In the genomic region with DNA sequence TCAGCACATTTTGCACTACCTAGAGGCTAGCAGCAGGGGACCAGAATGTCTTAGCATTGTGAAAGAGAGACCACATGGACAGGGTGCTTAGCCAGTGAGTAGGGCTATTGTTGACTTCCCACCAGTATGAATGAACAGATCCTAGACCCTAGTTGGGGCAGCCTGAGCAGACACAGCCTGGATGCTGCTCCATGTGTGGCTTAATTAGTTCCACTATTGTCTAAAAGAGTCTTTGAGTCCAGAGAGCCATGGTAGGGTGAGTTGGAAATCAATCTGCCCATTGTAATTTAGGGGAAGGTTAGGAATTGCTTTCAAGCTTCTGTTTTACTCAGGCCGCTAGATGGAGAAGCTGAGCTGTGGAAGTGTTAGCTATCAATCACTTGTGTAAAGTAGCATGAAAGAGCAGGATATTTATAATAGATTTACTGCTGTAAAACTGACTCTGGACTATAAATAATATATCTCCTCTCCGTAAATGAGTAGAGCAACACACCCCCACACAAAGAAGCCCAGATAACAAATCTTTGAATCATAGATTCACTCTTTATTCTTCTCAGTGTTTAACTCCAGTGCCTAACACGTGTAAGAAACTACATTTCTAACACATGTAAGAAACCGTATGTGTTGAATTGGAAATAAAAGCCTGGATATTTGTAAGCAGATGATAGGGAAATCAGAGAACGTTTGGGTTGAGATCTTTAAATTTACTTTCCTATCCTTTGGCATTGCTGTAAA, we compare ENCODE assay signal across 8 cellular contexts. TPM values are rescaled to one million over a fixed set of nuclear protein-coding genes. Genes with fewer than 3 reads are reported as not detected.
A peak's percentile ranks its signal among the peaks of the same experiment; 100 is the strongest.
DNase-seq lines count a peak whose midpoint lies in the region; TF ChIP-seq lines count a peak whose summit lies in the region.

No MANE protein-coding gene starts in this region.

- H3K9me3 ChIP-seq in HAP-1 (no peaks in the 10 kb centered on the region), tibial artery (no peaks in the 10 kb centered on the region)

- H3K4me3 ChIP-seq in HAP-1: no peak overlapping the region
- no peak overlapping the region for H3K4me3 ChIP-seq in tibial artery

- H3K27ac ChIP-seq in tibial artery: no peak overlapping the region

- no peaks in the 10 kb centered on the region for H3K27me3 ChIP-seq in HAP-1 (ENCODE audit: low read depth)
- H3K27me3 ChIP-seq in tibial artery: no peaks in the 10 kb centered on the region

- intact Hi-C loops in head of caudate nucleus (cut with DNase I): no loop called here
- intact Hi-C loops in tibial artery (cut with DNase I; ENCODE audit: low total_unique reads): no loop called here

- peak in 1 of 2 experiments; percentile 7 for TF ChIP-seq CTCF in tibial artery (IDR thresholded peaks at IDR 0.05)

- in situ Hi-C loops in HAP-1 (cut with MboI; ENCODE audit: low sequenced_read_pairs): no loop called here

- no peaks in the 10 kb centered on the region for H3K36me3 ChIP-seq in HAP-1 (replicated peaks)
- H3K36me3 ChIP-seq in tibial artery: no peaks in the 10 kb centered on the region

- H3K4me1 ChIP-seq in HAP-1 (peaks cover 6% of the 10 kb centered on the region), tibial artery (no peaks in the 10 kb centered on the region)

- DNase-seq in Daoy (ENCODE audit: low read depth) (peak; percentile 41), HAP-1 (ENCODE audit: low spot score in 2 of 2) (peak; percentile 65 to 70), NCI-H1436 treated with DMSO at 0.1 percent for 48 hours (lab: John Stamatoyannopoulos, UW) (peak; percentile 30), head of caudate nucleus (peak in 34 of 42 donors; percentile 4 to 81 (median 58)), putamen (ENCODE audit: low spot score) (peak; percentile 68), tibial artery (no peak), amniotic stem cell (lab: John Stamatoyannopoulos, UW) (no peak)
- DNase-seq in activated CD4-positive, alpha-beta T cell treated with anti-CD3 and anti-CD28 coated beads for 48 hours: peak; percentile 47

RNA-seq across cellular contexts. Expression of a gene that starts 4.1 kb away (rescaled TPM):
- not detected in 2 replicates for total RNA-seq in Daoy (2014; rRNA removed; shearing (Covaris generic))

RNA-seq across cellular contexts. Expression of a gene that starts 50.9 kb away (rescaled TPM):
- 14.7 and 18.1 TPM in 2 replicates for total RNA-seq in Daoy (2014; rRNA removed; shearing (Covaris generic))

Comparison
In these comparisons a context has a peak if more than half of its experiments do, and no peak if none do; other contexts are left out.
1. DNase-seq: peak in Daoy (single experiment), HAP-1 (2 of 2), NCI-H1436 treated with DMSO at 0.1 percent for 48 hours (single experiment), activated CD4-positive, alpha-beta T cell treated with anti-CD3 and anti-CD28 coated beads for 48 hours (single experiment), head of caudate nucleus (34 of 42) and putamen (single experiment); none in tibial artery (0 of 2) and amniotic stem cell (single experiment).